8 cellular contexts compared by ENCODE assay signal in genomic region chr6:158819213-158819976, GRCh38. TPM values are rescaled to one million over a fixed set of nuclear protein-coding genes. Genes with fewer than 3 reads are reported as not detected.
A peak's percentile ranks its signal among the peaks of the same experiment; 100 is the strongest.
DNase-seq lines count a peak whose midpoint lies in the region; ATAC-seq, FAIRE-seq and TF ChIP-seq lines count a peak whose summit lies in the region.

TSS of gene EZR (minus strand) at chr6:158819368. CDS start at chr6:158818093, 1,275 bp downstream.

- peak; percentile 90 for TF ChIP-seq POLR2A in H54 (IDR thresholded peaks at IDR 0.05; ENCODE audit: low read depth, low read length)
- peak in 1 of 2 donors; percentile 35 for TF ChIP-seq POLR2A in vagina (IDR thresholded peaks at IDR 0.05)

- peak within 1 kb of the TSS; percentile 88 for H3K27ac ChIP-seq in rectal smooth muscle tissue (ENCODE audit: low read depth, low read length)
- H3K27ac ChIP-seq in vagina = peak within 1 kb of the TSS; percentile 99

- no peaks in the 10 kb centered on the region for H3K4me1 ChIP-seq in rectal smooth muscle tissue (ENCODE audit: control insufficient read depth, insufficient read depth, low read length)
- H3K4me1 ChIP-seq in vagina = peaks cover 40% of the 10 kb centered on the region

- peaks cover 52% of the 10 kb centered on the region for H3K4me1 Mint-ChIP-seq in activated naive CD8-positive, alpha-beta T cell treated with anti-CD3 and anti-CD28 coated beads, Interleukin-2, amount 50 U/mL, for 24 hours

- TF ChIP-seq CTCF in vagina (IDR thresholded peaks at IDR 0.05) = no peak

- in situ Hi-C loops in G401 (cut with HindIII; ENCODE audit: low sequenced_read_pairs) = no loop called here

- H3K27me3 Mint-ChIP-seq in activated naive CD8-positive, alpha-beta T cell treated with anti-CD3 and anti-CD28 coated beads, Interleukin-2, amount 50 U/mL, for 24 hours = no peaks in the 10 kb centered on the region

- peak within 1 kb of the TSS; percentile 62 for H3K9ac ChIP-seq in rectal smooth muscle tissue (ENCODE audit: low read length)

- no peak for FAIRE-seq in H54 (lab: Jason Lieb, UNC)

- peak within 1 kb of the TSS; percentile 98 for H3K4me3 Mint-ChIP-seq in activated naive CD8-positive, alpha-beta T cell treated with anti-CD3 and anti-CD28 coated beads, Interleukin-2, amount 50 U/mL, for 24 hours

- intact Hi-C loops in left cardiac atrium (cut with DNase I) (loop anchor here in 1 of 2 donors (5.0 kb wide), 1 partner anchor 112 kb away; no protein-coding TSS in a partner anchor), vagina (cut with DNase I) (no loop called here)

- DNase-seq in G401 (ENCODE audit: low spot score) (no peak), H54 (ENCODE audit: insufficient read length, low spot score) (peak; percentile 68), MG63 (peak; percentile 85), T-helper 1 cell (peak; percentile 77 to 87 (median 80)), left cardiac atrium (peak; percentile 86), vagina (ENCODE audit: extremely low spot score in 2 of 2) (peak in 1 of 2 donors; percentile 88)
- peak; percentile 88 for DNase-seq in activated naive CD8-positive, alpha-beta T cell treated with anti-CD3 and anti-CD28 coated beads, Interleukin-2, amount 50 U/mL, for 24 hours

- H3K9me3 ChIP-seq in MG63 = no peaks in the 10 kb centered on the region
- H3K9me3 ChIP-seq in vagina = no peaks in the 10 kb centered on the region

- peak within 1 kb of the TSS; percentile 89 for H3K27ac Mint-ChIP-seq in activated naive CD8-positive, alpha-beta T cell treated with anti-CD3 and anti-CD28 coated beads, Interleukin-2, amount 50 U/mL, for 24 hours

- ATAC-seq in activated naive CD8-positive, alpha-beta T cell treated with anti-CD3 and anti-CD28 coated beads, Interleukin-2, amount 50 U/mL, for 24 hours = peak; percentile 64
- peak; percentile 74 to 83 for ATAC-seq in left cardiac atrium

- peaks cover 3% of the 10 kb centered on the region for H3K9me3 Mint-ChIP-seq in activated naive CD8-positive, alpha-beta T cell treated with anti-CD3 and anti-CD28 coated beads, Interleukin-2, amount 50 U/mL, for 24 hours

- H3K4me3 ChIP-seq in MG63 = peak within 1 kb of the TSS; percentile 74
- H3K4me3 ChIP-seq in rectal smooth muscle tissue (ENCODE audit: low read length) = peak within 1 kb of the TSS; percentile 77
- peak within 1 kb of the TSS; percentile 85 to 96 for H3K4me3 ChIP-seq in vagina

- H3K27me3 ChIP-seq in MG63 = no peaks in the 10 kb centered on the region
- no peaks in the 10 kb centered on the region for H3K27me3 ChIP-seq in rectal smooth muscle tissue (ENCODE audit: control insufficient read depth, insufficient read depth, low read length)
- H3K27me3 ChIP-seq in vagina = no peaks in the 10 kb centered on the region

- H3K36me3 ChIP-seq in MG63 (peaks cover 35% of the 10 kb centered on the region), rectal smooth muscle tissue (ENCODE audit: control insufficient read depth, insufficient read depth, low read length) (no peaks in the 10 kb centered on the region), vagina (no peaks in the 10 kb centered on the region)

- peaks cover 38% of the 10 kb centered on the region for H3K36me3 Mint-ChIP-seq in activated naive CD8-positive, alpha-beta T cell treated with anti-CD3 and anti-CD28 coated beads, Interleukin-2, amount 50 U/mL, for 24 hours (ENCODE audit: low read depth)

RNA-seq across cellular contexts. Expression of gene EZR, which starts in this region (rescaled TPM):
- 206 and 261 TPM in 2 replicates for total RNA-seq in G401 (2014; rRNA removed; shearing (Covaris generic))
- 226 and 236 TPM in 2 replicates for total RNA-seq in MG63 (2014; rRNA removed; shearing (Covaris generic); ENCODE audit: low replicate concordance)
- total RNA-seq in left cardiac atrium (100 to 1,000 TPM; 140 to 217 TPM), vagina (99.7 TPM)
